26 cellular contexts compared by ENCODE assay signal in the genomic region with DNA sequence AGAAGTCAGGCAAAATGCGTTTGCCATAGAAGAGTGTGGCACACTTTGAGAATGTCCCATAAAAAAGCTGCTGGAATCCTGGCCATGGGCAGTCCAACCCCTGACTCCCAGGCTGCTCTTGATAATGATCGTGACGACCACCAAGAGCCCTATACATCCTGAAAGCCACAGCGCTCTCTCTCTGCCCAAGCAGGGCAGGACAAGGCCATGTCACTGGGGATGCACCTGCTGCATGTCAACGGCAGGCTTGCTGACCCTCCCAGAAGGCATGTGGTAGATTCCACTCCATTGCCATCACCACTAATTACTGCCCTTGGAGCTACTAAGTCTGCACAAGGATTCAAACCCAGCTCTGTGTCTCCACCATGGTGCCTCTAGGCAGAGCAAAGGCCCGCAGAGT.
"Had no signal": no experiment of that assay in that cellular context is flagged by ENCODE, and none has a peak within 500 bp of the region (broad histone marks: within the 10 kb centered on the region; RNA-seq: fewer than 3 reads in every experiment).

No MANE protein-coding gene starts in this region.

- H3K4me3 ChIP-seq: coronary artery, dorsolateral prefrontal cortex, gastroesophageal sphincter, heart left ventricle, hepatocyte, left lung, lower lobe of right lung, mucosa of descending colon had no signal

- FAIRE-seq: colon, endometrium, frontal cortex had no signal

- H3K4me2 ChIP-seq: hepatocyte had no signal

- H3K27ac ChIP-seq: coronary artery, dorsolateral prefrontal cortex, epithelial cell of prostate, foreskin keratinocyte, gastroesophageal sphincter, heart left ventricle, hepatocyte, left lung, lower lobe of right lung had no signal

- H2AFZ ChIP-seq: hepatocyte had no signal

- ATAC-seq: effector memory CD8-positive, alpha-beta T cell; esophagus mucosa; foreskin keratinocyte; gastroesophageal sphincter; heart left ventricle; left cardiac atrium; left lung; left ventricle myocardium superior; lower lobe of right lung; mucosa of descending colon had no signal

- DNase-seq: cerebellar nuclear complex; dermis blood vessel endothelial cell; dorsolateral prefrontal cortex; effector CD8-positive, alpha-beta T cell; effector memory CD8-positive, alpha-beta T cell; endodermal cell; erythroblast; foreskin keratinocyte; heart left ventricle; hypothalamus; immature natural killer cell; islet precursor cell; left cardiac atrium; left lung; left ventricle myocardium superior; lower lobe of right lung; mesenchymal stem cell; mucosa of descending colon had no signal

- H3K79me2 ChIP-seq: hepatocyte had no signal

- H3K4me1 ChIP-seq: foreskin keratinocyte, gastroesophageal sphincter, heart left ventricle, left lung, lower lobe of right lung had no signal

- H3K9me3 ChIP-seq: gastroesophageal sphincter, heart left ventricle, left lung, lower lobe of right lung, mucosa of descending colon had no signal

- H3K27me3 ChIP-seq: foreskin keratinocyte, gastroesophageal sphincter, heart left ventricle, hepatocyte, left lung had no signal
